Comparison of ENCODE assay signal across 8 cellular contexts in genomic region chr14:20782280-20782890, GRCh38. TPM values are rescaled to one million over a fixed set of nuclear protein-coding genes. Genes with fewer than 3 reads are reported as not detected.
DNase-seq lines count a peak whose midpoint lies in the region; ATAC-seq and TF ChIP-seq lines count a peak whose summit lies in the region.

No MANE protein-coding gene starts in this region.

- H3K27me3 ChIP-seq in subcutaneous abdominal adipose tissue (ENCODE audit: control insufficient read depth in 5 of 5, insufficient read depth in 4 of 5, low read length in 5 of 5), result peaks cover 0 to 2% (median 0%) of the 10 kb centered on the region in 5 donors

- H3K4me1 Mint-ChIP-seq in CD14-positive monocyte, result peaks cover 69% of the 10 kb centered on the region
- H3K4me1 Mint-ChIP-seq in HFFc6 (ENCODE audit: low read depth), result no peaks in the 10 kb centered on the region

- peak overlapping the region in 2 of 5 donors; percentile 8 to 41 for H3K9ac ChIP-seq in subcutaneous abdominal adipose tissue (ENCODE audit: low read length in 5 of 5)

- H3K36me3 ChIP-seq in subcutaneous abdominal adipose tissue (ENCODE audit: control insufficient read depth in 5 of 5, insufficient read depth in 5 of 5, low read length in 5 of 5), result no peaks in the 10 kb centered on the region

- peaks cover 0 to 20% (median 0%) of the 10 kb centered on the region in 5 donors for H3K4me1 ChIP-seq in subcutaneous abdominal adipose tissue (ENCODE audit: control insufficient read depth in 5 of 5, insufficient read depth in 5 of 5, low read length in 5 of 5)

- no peaks in the 10 kb centered on the region for H3K27me3 Mint-ChIP-seq in CD14-positive monocyte (ENCODE audit: low read depth in 3 of 3)
- H3K27me3 Mint-ChIP-seq in HFFc6 (ENCODE audit: insufficient read depth), result peaks cover 6% of the 10 kb centered on the region

- DNase-seq in CD14-positive monocyte (ENCODE audit: low spot score), result no peak
- DNase-seq in NOMO-1 (lab: John Stamatoyannopoulos, UW; ENCODE audit: unreplicated experiment in 2 of 2), result peak; percentile 46 to 83
- no peak for DNase-seq in left cardiac atrium
- no peak for DNase-seq in NCI-H748 treated with DMSO at 0.1 percent for 48 hours (lab: John Stamatoyannopoulos, UW)
- DNase-seq in stimulated activated CD4-positive, alpha-beta T cell treated with anti-CD3 and anti-CD28 coated beads, Interleukin-15, amount 100 ng/mL, for 24 hours, result no peak
- DNase-seq in HFFc6, result no peak

- TF ChIP-seq CTCF in CD14-positive monocyte (IDR thresholded peaks at IDR 0.05) (no peak), HFFc6 (IDR thresholded peaks at IDR 0.05) (no peak)

- H3K4me3 Mint-ChIP-seq in CD14-positive monocyte (peak overlapping the region; percentile 95 to 99), HFFc6 (no peak overlapping the region)

- H3K36me3 Mint-ChIP-seq in CD14-positive monocyte (peaks cover 13 to 27% of the 10 kb centered on the region in 2 donors), HFFc6 (ENCODE audit: low read depth) (no peaks in the 10 kb centered on the region)

- intact Hi-C loops in CD14-positive monocyte (cut with micrococcal nuclease) (loop anchor here in 1 of 2 donors (10.0 kb wide), 2 partner anchors 62 to 168 kb away; no protein-coding TSS in a partner anchor), left cardiac atrium (cut with DNase I) (no loop called here)

- H3K4me3 ChIP-seq in subcutaneous abdominal adipose tissue (ENCODE audit: low read depth in 1 of 5, low read length in 5 of 5), result peak overlapping the region in 4 of 5 donors; percentile 55 to 65 (median 58)

- H3K9me3 Mint-ChIP-seq in CD14-positive monocyte (peaks cover 0 to 8% (median 3%) of the 10 kb centered on the region in 7 donors), HFFc6 (no peaks in the 10 kb centered on the region)

- H3K9me3 ChIP-seq in subcutaneous abdominal adipose tissue (ENCODE audit: control insufficient read depth in 5 of 5, low read length in 5 of 5), result no peaks in the 10 kb centered on the region

- H3K27ac ChIP-seq in subcutaneous abdominal adipose tissue (ENCODE audit: low read depth, low read length), result peak overlapping the region; percentile 30

- H3K27ac Mint-ChIP-seq in CD14-positive monocyte (peak overlapping the region; percentile 93 to 100 (median 99)), HFFc6 (no peak overlapping the region)

- ATAC-seq in GM21423 (IDR thresholded peaks at IDR 0.05; ENCODE audit: unreplicated experiment) (peak; percentile 67), left cardiac atrium (peak; percentile 30 to 71)

RNA-seq across cellular contexts. Expression of gene RNASE6, which starts 1.3 kb away (rescaled TPM):
- polyA plus RNA-seq in CD14-positive monocyte, result 100 to 1,000 TPM; 316 to 353 TPM
- 10 to 100 TPM in 1 of 2 donors, 1 to 10 TPM in 1; 6.9 to 16.1 TPM for total RNA-seq in left cardiac atrium
- total RNA-seq in HFFc6 (2021; fragmentation: NEBNext Ultra II Directional; extraction: Animal tissue kit (Norgen Biotek cat#: 25700)), result not detected

RNA-seq across cellular contexts. Expression of gene EDDM3B, which starts 14.2 kb away (rescaled TPM):
- polyA plus RNA-seq in CD14-positive monocyte, result not detected
- not detected for total RNA-seq in left cardiac atrium
- not detected for total RNA-seq in HFFc6 (2021; fragmentation: NEBNext Ultra II Directional; extraction: Animal tissue kit (Norgen Biotek cat#: 25700))

RNA-seq across cellular contexts. Expression of gene RNASE1, which starts 20.3 kb away (rescaled TPM):
- polyA plus RNA-seq in CD14-positive monocyte, result 100 to 1,000 TPM in 1 of 2 donors, 10 to 100 TPM in 1; 11.3 to 191 TPM
- total RNA-seq in left cardiac atrium, result 100 to 1,000 TPM; 295 to 632 TPM
- not detected for total RNA-seq in HFFc6 (2021; fragmentation: NEBNext Ultra II Directional; extraction: Animal tissue kit (Norgen Biotek cat#: 25700))

RNA-seq across cellular contexts. Expression of gene EDDM3A, which starts 36.7 kb away (rescaled TPM):
- polyA plus RNA-seq in CD14-positive monocyte, result not detected
- not detected for total RNA-seq in left cardiac atrium
- total RNA-seq in HFFc6 (2021; fragmentation: NEBNext Ultra II Directional; extraction: Animal tissue kit (Norgen Biotek cat#: 25700)), result not detected

Comparison
In these comparisons a context has a peak if more than half of its experiments do, and no peak if none do; other contexts are left out.
1. DNase-seq: peak in NOMO-1 (2 of 2); none in CD14-positive monocyte (single experiment), left cardiac atrium (single experiment), NCI-H748 treated with DMSO at 0.1 percent for 48 hours (single experiment), stimulated activated CD4-positive, alpha-beta T cell treated with anti-CD3 and anti-CD28 coated beads, Interleukin-15, amount 100 ng/mL, for 24 hours (single experiment) and HFFc6 (single experiment).
2. RNA of gene RNASE6, which starts 1.3 kb away (total RNA-seq): 6.9 to 16.1 TPM in left cardiac atrium; not detected in HFFc6; every median in the first group is over 4 times any median in the second.
3. RNA of gene RNASE1, which starts 20.3 kb away (total RNA-seq): 295 to 632 TPM in left cardiac atrium; not detected in HFFc6; every median in the first group is over 100 times any median in the second.